ENCODE assay signal across 24 cellular contexts in genomic region chrX:29082558-29082957, GRCh38.
"Had no signal": no experiment of that assay in that cellular context is flagged by ENCODE, and none has a peak within 500 bp of the region (broad histone marks: within the 10 kb centered on the region; RNA-seq: fewer than 3 reads in every experiment).

No MANE protein-coding gene starts in this region.

- ATAC-seq: activated CD4-positive, alpha-beta T cell treated with anti-CD3 and anti-CD28 coated beads for 36 hours; activated naive CD4-positive, alpha-beta T cell treated with anti-CD3 and anti-CD28 coated beads, Interleukin-2, amount 50 U/mL, for 72 hours; activated T-helper 17 cell treated with anti-CD3 and anti-CD28 coated beads, Interleukin-2, amount 50 U/mL, for 72 hours; left ventricle myocardium superior had no signal

- H3K27me3 ChIP-seq: ascending aorta, brain microvascular endothelial cell, neutrophil, ovary had no signal

- H3K27ac ChIP-seq: ascending aorta, brain microvascular endothelial cell, neutrophil, ovary, prostate gland, thoracic aorta had no signal

- H3K4me1 ChIP-seq: ascending aorta, prostate gland had no signal

- DNase-seq: activated B cell treated with CpG ODN at 0.5 μM for 24 hours; activated CD4-positive, alpha-beta T cell treated with anti-CD3 and anti-CD28 coated beads for 36 hours; activated CD4-positive, alpha-beta T cell treated with anti-CD3 and anti-CD28 coated beads, Interleukin-2, amount 50 U/mL, for 4 hours; activated CD8-positive, alpha-beta memory T cell treated with anti-CD3 and anti-CD28 coated beads for 24 hours; activated CD8-positive, alpha-beta memory T cell treated with anti-CD3 and anti-CD28 coated beads, Interleukin-2, amount 50 U/mL, for 4 hours; activated T-cell treated with anti-CD3 and anti-CD28 coated beads, Interleukin-2, amount 50 U/mL, for 24 hours; brain microvascular endothelial cell; central memory CD4-positive, alpha-beta T cell; dermis blood vessel endothelial cell; effector CD8-positive, alpha-beta T cell; erythroblast; head of caudate nucleus; hypothalamus; left ventricle myocardium superior; midbrain; ovary; stimulated activated CD4-positive, alpha-beta T cell treated with anti-CD3 and anti-CD28 coated beads, Interleukin-2, amount 100 ng/mL, for 48 hours; stimulated activated naive CD4-positive, alpha-beta T cell had no signal
